ENCODE assay signal across 1 cellular context in the genomic region with DNA sequence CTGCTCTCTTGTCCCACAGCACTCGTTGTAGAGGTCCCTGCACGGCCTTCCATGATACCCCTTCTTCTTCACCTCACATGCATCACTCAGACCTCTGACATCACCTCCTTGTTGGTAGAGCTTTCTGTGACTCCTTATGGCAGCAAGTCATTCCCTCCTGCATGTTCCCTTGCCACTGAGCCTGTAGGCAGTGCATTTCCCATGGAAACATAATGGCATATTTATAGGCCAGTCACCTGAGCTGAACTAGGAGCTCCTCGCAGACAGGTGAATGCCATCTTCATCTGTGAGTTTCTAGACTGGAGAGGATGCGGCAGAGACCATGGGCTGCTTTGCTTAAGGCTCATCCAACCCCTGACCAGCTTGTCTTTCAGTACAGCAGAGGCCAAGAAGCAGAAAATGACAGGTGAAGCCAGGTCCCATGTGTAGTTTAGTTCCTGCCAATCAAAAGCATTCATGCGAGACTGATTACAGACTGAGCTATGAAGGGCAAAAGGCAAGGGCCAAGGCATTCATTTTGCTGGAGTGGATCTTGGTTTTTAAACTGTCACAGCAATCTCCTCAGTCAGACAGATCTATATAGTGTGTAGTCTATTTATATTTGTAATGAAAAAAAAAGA.
TF ChIP-seq lines count a peak whose summit lies in the region.

No MANE protein-coding gene starts in this region.

TF ChIP-seq in K562, 482 proteins besides CTCF, POLR2A, EP300 and RAD21:
- no peak for TF ChIP-seq MIER1 (IDR thresholded peaks at IDR 0.05; ENCODE audit: low read depth)
- TF ChIP-seq, protein P1, sequence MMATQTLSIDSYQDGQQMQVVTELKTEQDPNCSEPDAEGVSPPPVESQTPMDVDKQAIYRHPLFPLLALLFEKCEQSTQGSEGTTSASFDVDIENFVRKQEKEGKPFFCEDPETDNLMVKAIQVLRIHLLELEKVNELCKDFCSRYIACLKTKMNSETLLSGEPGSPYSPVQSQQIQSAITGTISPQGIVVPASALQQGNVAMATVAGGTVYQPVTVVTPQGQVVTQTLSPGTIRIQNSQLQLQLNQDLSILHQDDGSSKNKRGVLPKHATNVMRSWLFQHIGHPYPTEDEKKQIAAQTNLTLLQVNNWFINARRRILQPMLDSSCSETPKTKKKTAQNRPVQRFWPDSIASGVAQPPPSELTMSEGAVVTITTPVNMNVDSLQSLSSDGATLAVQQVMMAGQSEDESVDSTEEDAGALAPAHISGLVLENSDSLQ (IDR thresholded peaks at IDR 0.05), result peak; percentile 27; the same call in 1 of the 2 replicates
- TF ChIP-seq, protein P2, sequence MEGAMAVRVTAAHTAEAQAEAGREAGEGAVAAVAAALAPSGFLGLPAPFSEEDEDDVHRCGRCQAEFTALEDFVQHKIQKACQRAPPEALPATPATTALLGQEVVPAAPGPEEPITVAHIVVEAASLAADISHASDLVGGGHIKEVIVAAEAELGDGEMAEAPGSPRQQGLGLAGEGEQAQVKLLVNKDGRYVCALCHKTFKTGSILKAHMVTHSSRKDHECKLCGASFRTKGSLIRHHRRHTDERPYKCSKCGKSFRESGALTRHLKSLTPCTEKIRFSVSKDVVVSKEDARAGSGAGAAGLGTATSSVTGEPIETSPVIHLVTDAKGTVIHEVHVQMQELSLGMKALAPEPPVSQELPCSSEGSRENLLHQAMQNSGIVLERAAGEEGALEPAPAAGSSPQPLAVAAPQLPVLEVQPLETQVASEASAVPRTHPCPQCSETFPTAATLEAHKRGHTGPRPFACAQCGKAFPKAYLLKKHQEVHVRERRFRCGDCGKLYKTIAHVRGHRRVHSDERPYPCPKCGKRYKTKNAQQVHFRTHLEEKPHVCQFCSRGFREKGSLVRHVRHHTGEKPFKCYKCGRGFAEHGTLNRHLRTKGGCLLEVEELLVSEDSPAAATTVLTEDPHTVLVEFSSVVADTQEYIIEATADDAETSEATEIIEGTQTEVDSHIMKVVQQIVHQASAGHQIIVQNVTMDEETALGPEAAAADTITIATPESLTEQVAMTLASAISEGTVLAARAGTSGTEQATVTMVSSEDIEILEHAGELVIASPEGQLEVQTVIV (CRISPR knock-in tag; IDR thresholded peaks at IDR 0.05; ENCODE audit: borderline replicate concordance), result no peak
